ENCODE assay signal across 8 cellular contexts in the genomic region with DNA sequence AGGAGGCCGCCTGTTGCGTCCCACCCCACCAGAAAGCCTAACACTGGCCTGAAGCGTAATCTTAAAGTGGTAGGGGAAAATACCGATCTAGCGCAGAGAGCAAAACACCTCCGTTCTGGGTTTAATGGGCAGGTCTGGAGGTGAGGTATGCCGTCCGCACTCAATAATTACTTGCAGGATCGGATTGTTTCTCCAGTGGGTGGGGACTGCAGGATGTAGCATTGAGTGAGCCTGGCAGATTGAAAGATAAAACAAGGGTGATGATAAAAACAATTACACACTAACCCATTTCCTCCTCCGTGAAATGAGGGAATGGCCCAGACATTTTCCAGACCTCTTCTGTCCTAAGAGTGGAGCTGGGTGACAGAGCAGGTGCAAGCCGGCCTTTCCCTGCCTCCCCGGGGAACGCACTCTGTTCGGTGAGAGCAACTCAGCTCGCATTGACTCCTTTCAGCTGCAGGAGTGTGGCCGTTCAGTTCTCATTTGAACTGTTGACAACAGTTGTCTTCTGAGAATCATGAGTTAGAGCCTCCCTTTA.
DNase-seq lines count a peak whose midpoint lies in the region; ATAC-seq and TF ChIP-seq lines count a peak whose summit lies in the region.

No MANE protein-coding gene starts in this region.

- POLR2A ChIA-PET in CD4-positive, alpha-beta memory T cell (lab: Charles Lee; ENCODE audit: partially characterized antibody) = interaction anchor here (0.9 to 8.3 kb wide), 22 partner anchors 9 to 1655 kb away, joined by 3 to 226 read pairs (median 4); a partner anchor contains a TSS

- no peak for DNase-seq in CD4-positive, alpha-beta memory T cell
- no peak for DNase-seq in T-helper 2 cell treated with Interferon-gamma antibody and Interleukin-4, amounts not matched to agents 5 μg/mL and 100 μg/mL, for 36 hours (ENCODE audit: low spot score)
- DNase-seq in dorsolateral prefrontal cortex (peak in 3 of 10 donors; percentile 16 to 36 (median 29)), mucosa of descending colon (peak in 2 of 3 donors; percentile 28 to 47), GDM1 (lab: John Stamatoyannopoulos, UW) (no peak)

- peaks cover 35% of the 10 kb centered on the region for H3K4me1 ChIP-seq in CD4-positive, alpha-beta memory T cell (ENCODE audit: insufficient read depth, low read length)
- H3K4me1 ChIP-seq in mucosa of descending colon (ENCODE audit: low read depth) (peaks cover 12% of the 10 kb centered on the region), urinary bladder (ENCODE audit: insufficient read depth) (no peaks in the 10 kb centered on the region)

- H3K36me3 Mint-ChIP-seq in CD4-positive, alpha-beta memory T cell = peaks cover 0 to 21% of the 10 kb centered on the region in 2 donors
- H3K36me3 Mint-ChIP-seq in T-helper 2 cell treated with Interferon-gamma antibody and Interleukin-4, amounts not matched to agents 5 μg/mL and 100 μg/mL, for 36 hours (ENCODE audit: low read depth) = peaks cover 19% of the 10 kb centered on the region

- H3K27me3 Mint-ChIP-seq in CD4-positive, alpha-beta memory T cell = no peaks in the 10 kb centered on the region
- peaks cover 4% of the 10 kb centered on the region for H3K27me3 Mint-ChIP-seq in T-helper 2 cell treated with Interferon-gamma antibody and Interleukin-4, amounts not matched to agents 5 μg/mL and 100 μg/mL, for 36 hours (ENCODE audit: low read depth)

- peak; percentile 18 for ATAC-seq in GM21381 (IDR thresholded peaks at IDR 0.05; ENCODE audit: unreplicated experiment)
- peak; percentile 14 for ATAC-seq in HG03565 (IDR thresholded peaks at IDR 0.05; ENCODE audit: unreplicated experiment)
- ATAC-seq in mucosa of descending colon = peak; percentile 40

- CTCF ChIA-PET in CD4-positive, alpha-beta memory T cell (lab: Charles Lee; ENCODE audit: partially characterized antibody) = interaction anchor here (0.6 to 2.7 kb wide), 10 partner anchors 13 to 1114 kb away, joined by 3 to 13 read pairs (median 4); no protein-coding TSS in a partner anchor

- H3K4me3 ChIP-seq in CD4-positive, alpha-beta memory T cell (ENCODE audit: low read length in 2 of 2) = peak overlapping the region; percentile 20 to 88
- peak overlapping the region; percentile 45 to 97 (median 82) for H3K4me3 ChIP-seq in dorsolateral prefrontal cortex
- peak overlapping the region; percentile 69 for H3K4me3 ChIP-seq in mucosa of descending colon
- H3K4me3 ChIP-seq in urinary bladder (ENCODE audit: low read depth, low read length) = peak overlapping the region; percentile 67

- intact Hi-C loops in CD4-positive, alpha-beta memory T cell (cut with micrococcal nuclease) = loop anchor here (1.0 to 5.0 kb wide), 9 partner anchors 12 to 411 kb away; a partner anchor contains a TSS
- intact Hi-C loops in dorsolateral prefrontal cortex (cut with DNase I) = loop anchor here (2.0 to 10.0 kb wide), 3 partner anchors 111 to 513 kb away; a partner anchor contains a TSS
- intact Hi-C loops in mucosa of descending colon (cut with DNase I, micrococcal nuclease) = no loop called here

- H3K27ac Mint-ChIP-seq in CD4-positive, alpha-beta memory T cell = peak overlapping the region; percentile 99 to 100 (median 99)
- H3K27ac Mint-ChIP-seq in T-helper 2 cell treated with Interferon-gamma antibody and Interleukin-4, amounts not matched to agents 5 μg/mL and 100 μg/mL, for 36 hours = peak overlapping the region; percentile 97

- H3K4me3 Mint-ChIP-seq in CD4-positive, alpha-beta memory T cell = peak overlapping the region; percentile 96 to 99 (median 98)
- peak overlapping the region; percentile 97 for H3K4me3 Mint-ChIP-seq in T-helper 2 cell treated with Interferon-gamma antibody and Interleukin-4, amounts not matched to agents 5 μg/mL and 100 μg/mL, for 36 hours

- H3K9me3 Mint-ChIP-seq in CD4-positive, alpha-beta memory T cell = peaks cover 0 to 4% (median 0%) of the 10 kb centered on the region in 8 donors
- H3K9me3 Mint-ChIP-seq in T-helper 2 cell treated with Interferon-gamma antibody and Interleukin-4, amounts not matched to agents 5 μg/mL and 100 μg/mL, for 36 hours = no peaks in the 10 kb centered on the region

- H3K9me3 ChIP-seq in CD4-positive, alpha-beta memory T cell (ENCODE audit: control insufficient read depth in 1 of 2, low read length in 2 of 2) = no peaks in the 10 kb centered on the region
- no peaks in the 10 kb centered on the region for H3K9me3 ChIP-seq in mucosa of descending colon

- H3K4me1 Mint-ChIP-seq in CD4-positive, alpha-beta memory T cell = peaks cover 27 to 47% (median 36%) of the 10 kb centered on the region in 4 donors
- peaks cover 40% of the 10 kb centered on the region for H3K4me1 Mint-ChIP-seq in T-helper 2 cell treated with Interferon-gamma antibody and Interleukin-4, amounts not matched to agents 5 μg/mL and 100 μg/mL, for 36 hours (ENCODE audit: low read depth)

- no peaks in the 10 kb centered on the region for H3K27me3 ChIP-seq in CD4-positive, alpha-beta memory T cell (ENCODE audit: insufficient read depth, low read length)
- no peaks in the 10 kb centered on the region for H3K27me3 ChIP-seq in dorsolateral prefrontal cortex

- H3K27ac ChIP-seq in CD4-positive, alpha-beta memory T cell (ENCODE audit: low read depth, low read length) = peak overlapping the region; percentile 83
- H3K27ac ChIP-seq in dorsolateral prefrontal cortex (peak overlapping the region; percentile 35 to 99 (median 94)), urinary bladder (ENCODE audit: low read depth) (peak overlapping the region; percentile 76)

- 22% methylated on average over 16 of the region's 16 CpGs for WGBS in urinary bladder

- no peak for TF ChIP-seq CTCF in dorsolateral prefrontal cortex (IDR thresholded peaks at IDR 0.05 in 54 of 56, conservative IDR thresholded peaks at IDR 0.05 in 2 of 56; ENCODE audit: low read depth in 1 of 56, partially characterized antibody in 56 of 56)
- no peak for TF ChIP-seq CTCF in mucosa of descending colon (IDR thresholded peaks at IDR 0.05)

- H3K36me3 ChIP-seq in CD4-positive, alpha-beta memory T cell (ENCODE audit: insufficient read depth, low read length) = no peaks in the 10 kb centered on the region
- no peaks in the 10 kb centered on the region for H3K36me3 ChIP-seq in mucosa of descending colon (ENCODE audit: low read depth)
- H3K36me3 ChIP-seq in urinary bladder (ENCODE audit: insufficient read depth) = no peaks in the 10 kb centered on the region

Comparison
In these comparisons a context has a peak if more than half of its experiments do, and no peak if none do; other contexts are left out.
1. DNase-seq: peak in mucosa of descending colon (2 of 3); none in CD4-positive, alpha-beta memory T cell (0 of 5), T-helper 2 cell treated with Interferon-gamma antibody and Interleukin-4, amounts not matched to agents 5 μg/mL and 100 μg/mL, for 36 hours (single experiment) and GDM1 (single experiment).
2. intact Hi-C loops: an anchor here in CD4-positive, alpha-beta memory T cell (1.0 to 5.0 kb wide) and dorsolateral prefrontal cortex (2.0 to 10.0 kb wide); none called in mucosa of descending colon.
3. Peak in every context shown above with its lines, with median percentiles within 50 percentile points of each other: H3K27ac ChIP-seq, H3K4me3 ChIP-seq and ATAC-seq.